Comparison of ENCODE assay signal across 14 cellular contexts in genomic region chr5:175378444-175379028, GRCh38.
DNase-seq lines count a peak whose midpoint lies in the region; ATAC-seq, FAIRE-seq and TF ChIP-seq lines count a peak whose summit lies in the region.
"Had no signal": no experiment of that assay in that cellular context is flagged by ENCODE, and none has a peak within 500 bp of the region (broad histone marks: within the 10 kb centered on the region; RNA-seq: fewer than 3 reads in every experiment).

No MANE protein-coding gene starts in this region.

- H3K9me3 ChIP-seq in Caco-2 = no peaks in the 10 kb centered on the region
- no peaks in the 10 kb centered on the region for H3K9me3 ChIP-seq in SJCRH30 (replicated peaks)
- H3K9me3 ChIP-seq: HAP-1, sigmoid colon had no signal

- H3K4me3 ChIP-seq in Caco-2 (ENCODE audit: low read depth, low read length) (no peak overlapping the region), SJCRH30 (no peak overlapping the region)
- H3K4me3 ChIP-seq: HAP-1, sigmoid colon, tibial nerve had no signal

- peak overlapping the region; percentile 46 for H3K27ac Mint-ChIP-seq in Caco-2 (ENCODE audit: unreplicated experiment)
- no peak overlapping the region for H3K27ac Mint-ChIP-seq in activated CD8-positive, alpha-beta T cell treated with anti-CD3 and anti-CD28 coated beads, Interleukin-2, amount 10 ng/mL, durations not matched to agents 7 days and 5 days
- H3K27ac Mint-ChIP-seq: CD14-positive monocyte, endodermal cell had no signal

- TF ChIP-seq CTCF in Caco-2 (IDR thresholded peaks at IDR 0.05; ENCODE audit: insufficient read depth in 1 of 2, low read depth in 1 of 2, low read length in 1 of 2, severe bottlenecking in 1 of 2, unreplicated experiment in 1 of 2) = no peak

- H3K27ac ChIP-seq in SJCRH30 = peak overlapping the region; percentile 86
- H3K27ac ChIP-seq: sigmoid colon, tibial nerve had no signal

- H3K27me3 ChIP-seq in Caco-2 (replicated peaks; ENCODE audit: control insufficient read depth, insufficient read depth, low read length) (no peaks in the 10 kb centered on the region), SJCRH30 (no peaks in the 10 kb centered on the region)
- H3K27me3 ChIP-seq: tibial nerve had no signal

- H3K4me3 Mint-ChIP-seq in Caco-2 (ENCODE audit: unreplicated experiment) = peak overlapping the region; percentile 39
- H3K4me3 Mint-ChIP-seq in activated CD8-positive, alpha-beta T cell treated with anti-CD3 and anti-CD28 coated beads, Interleukin-2, amount 10 ng/mL, durations not matched to agents 7 days and 5 days = no peak overlapping the region
- H3K4me3 Mint-ChIP-seq: CD14-positive monocyte, endodermal cell had no signal

- POLR2A ChIA-PET in Caco-2 (lab: Charles Lee) = interaction anchor here (1.1 kb wide), 1 partner anchor 34 kb away, joined by 3 read pairs; no protein-coding TSS in a partner anchor
- POLR2A ChIA-PET in activated CD8-positive, alpha-beta T cell treated with anti-CD3 and anti-CD28 coated beads, Interleukin-2, amount 10 ng/mL, durations not matched to agents 7 days and 5 days (lab: Charles Lee) = no interaction called here

- no peak for FAIRE-seq in HTR-8/SVneo (lab: Jason Lieb, UNC)

- DNase-seq in Caco-2 (peak; percentile 49 to 52), HTR-8/SVneo (ENCODE audit: insufficient read length, low spot score) (peak; percentile 84), SJCRH30 (peak; percentile 80 to 96), kidney glomerular epithelial cell (lab: John Stamatoyannopoulos, UW) (peak; percentile 54), hippocampal formation (lab: John Stamatoyannopoulos, UW) (no peak)
- DNase-seq in activated CD8-positive, alpha-beta T cell treated with anti-CD3 and anti-CD28 coated beads, Interleukin-2, amount 10 ng/mL, durations not matched to agents 7 days and 5 days = no peak
- DNase-seq: activated CD8-positive, alpha-beta memory T cell treated with anti-CD3 and anti-CD28 coated beads, Interleukin-2, amount 50 U/mL, for 4 hours; endodermal cell; sigmoid colon had no signal

- intact Hi-C loops in Caco-2 (cut with micrococcal nuclease; ENCODE audit: unreplicated experiment) = no loop called here

- no peaks in the 10 kb centered on the region for H3K36me3 Mint-ChIP-seq in Caco-2 (ENCODE audit: insufficient read depth, unreplicated experiment)
- no peaks in the 10 kb centered on the region for H3K36me3 Mint-ChIP-seq in activated CD8-positive, alpha-beta T cell treated with anti-CD3 and anti-CD28 coated beads, Interleukin-2, amount 10 ng/mL, durations not matched to agents 7 days and 5 days (ENCODE audit: low read depth)
- H3K36me3 Mint-ChIP-seq: CD14-positive monocyte had no signal

- ATAC-seq in activated CD8-positive, alpha-beta T cell treated with anti-CD3 and anti-CD28 coated beads, Interleukin-2, amount 10 ng/mL, durations not matched to agents 7 days and 5 days = no peak
- no peak for ATAC-seq in GM19328 (IDR thresholded peaks at IDR 0.05; ENCODE audit: unreplicated experiment)
- ATAC-seq in HG02798 (IDR thresholded peaks at IDR 0.05; ENCODE audit: poor library complexity, unreplicated experiment) = no peak

- no peaks in the 10 kb centered on the region for H3K36me3 ChIP-seq in Caco-2 (ENCODE audit: control insufficient read depth, insufficient read depth, low read length)
- no peaks in the 10 kb centered on the region for H3K36me3 ChIP-seq in SJCRH30
- H3K36me3 ChIP-seq: HAP-1, sigmoid colon, tibial nerve had no signal

- H3K4me1 Mint-ChIP-seq in Caco-2 (ENCODE audit: low read depth, unreplicated experiment) = peaks cover 22% of the 10 kb centered on the region
- H3K4me1 Mint-ChIP-seq in activated CD8-positive, alpha-beta T cell treated with anti-CD3 and anti-CD28 coated beads, Interleukin-2, amount 10 ng/mL, durations not matched to agents 7 days and 5 days (ENCODE audit: low read depth) = no peaks in the 10 kb centered on the region
- H3K4me1 Mint-ChIP-seq: CD14-positive monocyte had no signal

- no TSS peak for BruUV-seq in Caco-2 (replicated peaks; lab: Mats Ljungman, UMichigan)

- H3K27me3 Mint-ChIP-seq in Caco-2 (ENCODE audit: insufficient read depth, unreplicated experiment) = no peaks in the 10 kb centered on the region
- peaks cover 26% of the 10 kb centered on the region for H3K27me3 Mint-ChIP-seq in activated CD8-positive, alpha-beta T cell treated with anti-CD3 and anti-CD28 coated beads, Interleukin-2, amount 10 ng/mL, durations not matched to agents 7 days and 5 days (ENCODE audit: low read depth)

- H3K4me1 ChIP-seq in Caco-2 (peaks cover 30% of the 10 kb centered on the region), SJCRH30 (peaks cover 47% of the 10 kb centered on the region)
- H3K4me1 ChIP-seq: HAP-1, sigmoid colon, tibial nerve had no signal

- CTCF ChIA-PET in Caco-2 (lab: Charles Lee) = interaction anchor here (0.7 to 1.0 kb wide), 3 partner anchors 11 to 91 kb away, joined by 3 read pairs; no protein-coding TSS in a partner anchor
- CTCF ChIA-PET in activated CD8-positive, alpha-beta T cell treated with anti-CD3 and anti-CD28 coated beads, Interleukin-2, amount 10 ng/mL, durations not matched to agents 7 days and 5 days (lab: Charles Lee) = no interaction called here

- H3K9me3 Mint-ChIP-seq in Caco-2 (ENCODE audit: unreplicated experiment) = no peaks in the 10 kb centered on the region
- H3K9me3 Mint-ChIP-seq in activated CD8-positive, alpha-beta T cell treated with anti-CD3 and anti-CD28 coated beads, Interleukin-2, amount 10 ng/mL, durations not matched to agents 7 days and 5 days (ENCODE audit: insufficient read depth) = no peaks in the 10 kb centered on the region
- H3K9me3 Mint-ChIP-seq: endodermal cell had no signal

Comparison
In these comparisons a context has a peak if more than half of its experiments do, and no peak if none do; other contexts are left out.
1. DNase-seq: peak in Caco-2 (2 of 2), HTR-8/SVneo (single experiment), SJCRH30 (2 of 2) and kidney glomerular epithelial cell (single experiment); none in hippocampal formation (0 of 2) and activated CD8-positive, alpha-beta T cell treated with anti-CD3 and anti-CD28 coated beads, Interleukin-2, amount 10 ng/mL, durations not matched to agents 7 days and 5 days (single experiment).